ENCODE assay signal across 8 cellular contexts in the genomic region with DNA sequence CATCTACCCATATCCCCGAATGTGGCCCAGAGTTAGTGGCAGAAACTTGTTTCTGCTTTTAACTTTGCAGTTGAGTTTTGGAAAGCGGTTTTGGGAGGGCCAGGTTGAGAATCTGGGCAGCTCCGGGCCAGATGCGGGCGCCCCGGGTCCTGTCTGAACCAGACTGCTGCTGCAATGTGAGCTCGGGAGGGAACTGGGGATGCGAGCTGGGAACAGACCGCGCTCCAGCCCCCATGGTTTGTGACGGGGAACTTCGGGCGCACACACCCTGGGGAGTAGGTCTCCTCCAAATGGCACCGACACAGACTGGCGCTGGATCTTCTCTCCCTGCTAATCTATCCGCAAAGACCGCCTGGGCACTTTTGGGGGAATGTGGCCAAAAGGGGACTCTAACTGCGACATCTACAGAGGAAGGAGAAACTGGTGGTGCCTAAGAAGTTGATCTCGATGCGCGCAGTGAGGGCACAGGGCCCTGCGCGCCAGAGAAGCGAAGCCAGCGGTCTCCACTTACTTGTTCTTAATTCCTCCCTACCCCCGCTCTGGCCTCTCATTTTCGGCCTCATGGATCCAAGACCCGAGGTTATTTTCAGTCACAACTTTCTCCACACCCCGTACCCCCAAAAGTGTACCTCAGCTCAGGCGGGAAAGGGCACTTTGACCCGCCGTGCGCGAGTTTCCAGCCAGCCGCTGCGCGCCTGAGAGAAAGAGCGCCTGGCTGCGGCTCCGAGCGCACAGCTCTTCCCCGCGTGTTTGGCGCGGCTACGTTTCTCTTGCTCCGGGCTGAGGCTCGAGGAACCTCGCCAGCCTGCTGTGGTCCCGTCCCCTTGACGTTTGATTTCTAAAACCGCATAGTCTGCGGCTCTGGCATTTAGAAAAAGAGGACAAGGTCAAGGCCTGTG.
DNase-seq lines count a peak whose midpoint lies in the region; ATAC-seq and TF ChIP-seq lines count a peak whose summit lies in the region.
"Had no signal": no experiment of that assay in that cellular context is flagged by ENCODE, and none has a peak within 500 bp of the region (broad histone marks: within the 10 kb centered on the region; RNA-seq: fewer than 3 reads in every experiment).

No MANE protein-coding gene starts in this region.

- peaks cover 4% of the 10 kb centered on the region for H3K36me3 Mint-ChIP-seq in activated CD4-positive, alpha-beta memory T cell treated with anti-CD3 and anti-CD28 coated beads for 36 hours

- no peak overlapping the region for H4K8ac ChIP-seq in IMR-90 (ENCODE audit: low read depth in 2 of 2, low read length in 2 of 2)

- TF ChIP-seq RAD21 in IMR-90 (IDR thresholded peaks at IDR 0.05; ENCODE audit: low read length), result no peak

- H3K18ac ChIP-seq in IMR-90 (ENCODE audit: low read depth, low read length), result no peak overlapping the region

- no peak overlapping the region for H2BK120ac ChIP-seq in IMR-90 (ENCODE audit: low read depth, low read length)

- H3K4me3 ChIP-seq in IMR-90 (ENCODE audit: insufficient read depth, low read depth, low read length) (peak overlapping the region; percentile 75; the same call in 1 of the 2 replicates), cardiac fibroblast (replicated peaks in 1 of 2; ENCODE audit: low read depth in 2 of 2, low read length in 2 of 2) (peak overlapping the region; percentile 38 to 52), spleen (peak overlapping the region in 6 of 8 donors; percentile 15 to 66 (median 39))

- dilution Hi-C loops in IMR-90 (cut with HindIII; ENCODE audit: low sequenced_read_pairs, unreplicated experiment), result no loop called here

- no peak overlapping the region for H2BK15ac ChIP-seq in IMR-90 (ENCODE audit: low read depth, low read length)

- H3K4me1 Mint-ChIP-seq in activated CD4-positive, alpha-beta memory T cell treated with anti-CD3 and anti-CD28 coated beads for 36 hours (ENCODE audit: low read depth), result peaks cover 6% of the 10 kb centered on the region

- TF ChIP-seq CTCF in IMR-90 (conservative IDR thresholded peaks at IDR 0.05; ENCODE audit: low read depth, low read length) (no peak), cardiac fibroblast (IDR thresholded peaks at IDR 0.05; ENCODE audit: low read depth, low read length) (no peak), spleen (IDR thresholded peaks at IDR 0.05 in 8 of 11, conservative IDR thresholded peaks at IDR 0.05 in 3 of 11) (no peak)

- no peak overlapping the region for H4K5ac ChIP-seq in IMR-90 (ENCODE audit: low read depth, low read length)

- H2BK20ac ChIP-seq in IMR-90 (ENCODE audit: low read depth, low read length), result no peak overlapping the region

- peaks cover 60% of the 10 kb centered on the region for H3K27me3 Mint-ChIP-seq in activated CD4-positive, alpha-beta memory T cell treated with anti-CD3 and anti-CD28 coated beads for 36 hours

- no peak overlapping the region for H2AK5ac ChIP-seq in IMR-90 (ENCODE audit: low read depth, low read length)

- CTCF ChIA-PET in IMR-90 (lab: Yijun Ruan, JAX), result no interaction called here
- CTCF ChIA-PET in activated CD4-positive, alpha-beta memory T cell treated with anti-CD3 and anti-CD28 coated beads for 36 hours (lab: Charles Lee), result no interaction called here

- no peak overlapping the region for H4K91ac ChIP-seq in IMR-90 (ENCODE audit: insufficient read depth, low read depth, low read length)

- intact Hi-C loops in IMR-90 (cut with micrococcal nuclease), result loop anchor here (10.0 kb wide), 1 partner anchor 531 kb away; no protein-coding TSS in a partner anchor
- intact Hi-C loops in spleen (cut with DNase I; ENCODE audit: low total_unique reads), result no loop called here
- intact Hi-C loops in activated CD4-positive, alpha-beta memory T cell treated with anti-CD3 and anti-CD28 coated beads for 36 hours (cut with micrococcal nuclease), result loop anchor here (10.0 kb wide), 1 partner anchor 1031 kb away; no protein-coding TSS in a partner anchor

- H3K27ac ChIP-seq in IMR-90 (ENCODE audit: insufficient read depth, low read length) (no peak overlapping the region), spleen (no peak overlapping the region)

- in situ Hi-C loops in IMR-90 (cut with MboI; ENCODE audit: low sequenced_read_pairs), result no loop called here

- peaks cover 4% of the 10 kb centered on the region; the same call in 1 of the 2 replicates for H3K9me3 ChIP-seq in IMR-90 (ENCODE audit: control insufficient read depth, insufficient read depth, low read length)
- no peaks in the 10 kb centered on the region for H3K9me3 ChIP-seq in spleen

- ATAC-seq in IMR-90 (ENCODE audit: low read depth), result peak; percentile 15; the same call in 1 of the 2 replicates
- ATAC-seq in HG02610 (IDR thresholded peaks at IDR 0.05; ENCODE audit: unreplicated experiment), result no peak

- no peak overlapping the region for H3K27ac Mint-ChIP-seq in activated CD4-positive, alpha-beta memory T cell treated with anti-CD3 and anti-CD28 coated beads for 36 hours

- H3K4ac ChIP-seq in IMR-90 (ENCODE audit: low read depth, low read length), result no peak overlapping the region

- no peaks in the 10 kb centered on the region for H4K20me1 ChIP-seq in IMR-90 (ENCODE audit: insufficient read depth, low read length)

- H3K79me1 ChIP-seq in IMR-90 (ENCODE audit: low read depth in 1 of 2, low read length in 2 of 2), result no peaks in the 10 kb centered on the region

- no peaks in the 10 kb centered on the region for H3K36me3 ChIP-seq in IMR-90 (ENCODE audit: control insufficient read depth, insufficient read depth, low read length)
- H3K36me3 ChIP-seq in spleen, result no peaks in the 10 kb centered on the region

- H3K4me2 ChIP-seq in IMR-90 (ENCODE audit: low read depth, low read length), result peak overlapping the region; percentile 89; the same call in 1 of the 2 replicates

- 6% methylated on average over 17 of the region's 53 CpGs; no CpG with 5 or more reads in 1 of the 2 experiments for WGBS in IMR-90 (ENCODE audit: extremely low coverage in 2 of 2, insufficient read length in 1 of 2), 2 experiments
- 6 to 10% (median 6%) methylated on average over 41 to 53 of the region's 53 CpGs for WGBS in spleen, 5 donors

- no peak overlapping the region for H3K14ac ChIP-seq in IMR-90 (replicated peaks; ENCODE audit: low read depth, low read length)

- no peak overlapping the region for H3K56ac ChIP-seq in IMR-90 (ENCODE audit: extremely low read depth, insufficient read depth, low read length)

- POLR2A ChIA-PET in IMR-90 (lab: Charles Lee; ENCODE audit: unreplicated experiment), result no interaction called here
- POLR2A ChIA-PET in activated CD4-positive, alpha-beta memory T cell treated with anti-CD3 and anti-CD28 coated beads for 36 hours (lab: Charles Lee), result no interaction called here

- H3K9me1 ChIP-seq in IMR-90 (ENCODE audit: insufficient read depth, low read length), result no peaks in the 10 kb centered on the region

- H3K27me3 ChIP-seq in IMR-90 (ENCODE audit: control insufficient read depth, insufficient read depth, low read length), result peaks cover 50% of the 10 kb centered on the region
- peaks cover 0 to 72% (median 55%) of the 10 kb centered on the region in 7 donors for H3K27me3 ChIP-seq in spleen (replicated peaks in 1 of 7)

- H2AFZ ChIP-seq in IMR-90 (replicated peaks; ENCODE audit: low read length, poor library complexity), result peak overlapping the region; percentile 83

- no peaks in the 10 kb centered on the region; the same call in 1 of the 2 replicates for H3K4me1 ChIP-seq in IMR-90 (ENCODE audit: control insufficient read depth, insufficient read depth, low read length)
- H3K4me1 ChIP-seq in spleen, result peaks cover 0 to 46% (median 23%) of the 10 kb centered on the region in 6 donors

- no peak overlapping the region for H3K9ac ChIP-seq in IMR-90 (ENCODE audit: low read depth, low read length)

- no peaks in the 10 kb centered on the region for H3K9me3 Mint-ChIP-seq in activated CD4-positive, alpha-beta memory T cell treated with anti-CD3 and anti-CD28 coated beads for 36 hours

- no peak overlapping the region for H2AK9ac ChIP-seq in IMR-90 (replicated peaks; ENCODE audit: low read depth, low read length, poor library complexity)

- H2BK5ac ChIP-seq in IMR-90 (ENCODE audit: low read depth, low read length, poor library complexity, severe bottlenecking), result no peak overlapping the region

- DNase-seq in IMR-90 (peak; percentile 21), cardiac fibroblast (ENCODE audit: low read depth in 2 of 2) (peak; percentile 11 to 36), iPS-NIHi7 (ENCODE audit: extremely low spot score) (peak; percentile 27), spleen (peak; percentile 61), HuH-7.5 (ENCODE audit: low spot score) (no peak)
- DNase-seq in activated CD4-positive, alpha-beta memory T cell treated with anti-CD3 and anti-CD28 coated beads for 36 hours, result no peak
- DNase-seq: activated T-cell treated with anti-CD3 and anti-CD28 coated beads, Interleukin-2, amount 50 U/mL, for 48 hours had no signal

- H3K4me3 Mint-ChIP-seq in activated CD4-positive, alpha-beta memory T cell treated with anti-CD3 and anti-CD28 coated beads for 36 hours, result no peak overlapping the region

- no TSS peak for BruUV-seq in IMR-90 (replicated peaks; lab: Mats Ljungman, UMichigan)

- no peak overlapping the region for H3K23ac ChIP-seq in IMR-90 (ENCODE audit: low read depth, low read length)

- TF ChIP-seq POLR2A in IMR-90 (IDR thresholded peaks at IDR 0.05; ENCODE audit: low read depth, low read length) (no peak), spleen (IDR thresholded peaks at IDR 0.05) (no peak)

TF ChIP-seq in IMR-90, 13 proteins besides CTCF, POLR2A, EP300 and RAD21 (continues in another document):
- TF ChIP-seq CEBPB (IDR thresholded peaks at IDR 0.05; ENCODE audit: low read depth, low read length) (no peak), CHD1 (IDR thresholded peaks at IDR 0.05; ENCODE audit: low read depth, low read length) (no peak), RFX5 (IDR thresholded peaks at IDR 0.05; ENCODE audit: low read depth, low read length) (no peak), MAFK (IDR thresholded peaks at IDR 0.05; ENCODE audit: low read depth, low read length) (no peak), FOS (IDR thresholded peaks at IDR 0.05; ENCODE audit: low read depth, low read length) (no peak), BHLHE40 (IDR thresholded peaks at IDR 0.05; ENCODE audit: low read depth, low read length) (no peak), MAZ (IDR thresholded peaks at IDR 0.05; ENCODE audit: borderline replicate concordance, low read depth, low read length) (no peak), SMC3 (IDR thresholded peaks at IDR 0.05; ENCODE audit: low read depth, low read length) (no peak)
- TF ChIP-seq, protein P1, sequence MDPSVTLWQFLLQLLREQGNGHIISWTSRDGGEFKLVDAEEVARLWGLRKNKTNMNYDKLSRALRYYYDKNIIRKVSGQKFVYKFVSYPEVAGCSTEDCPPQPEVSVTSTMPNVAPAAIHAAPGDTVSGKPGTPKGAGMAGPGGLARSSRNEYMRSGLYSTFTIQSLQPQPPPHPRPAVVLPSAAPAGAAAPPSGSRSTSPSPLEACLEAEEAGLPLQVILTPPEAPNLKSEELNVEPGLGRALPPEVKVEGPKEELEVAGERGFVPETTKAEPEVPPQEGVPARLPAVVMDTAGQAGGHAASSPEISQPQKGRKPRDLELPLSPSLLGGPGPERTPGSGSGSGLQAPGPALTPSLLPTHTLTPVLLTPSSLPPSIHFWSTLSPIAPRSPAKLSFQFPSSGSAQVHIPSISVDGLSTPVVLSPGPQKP (IDR thresholded peaks at IDR 0.05; ENCODE audit: borderline replicate concordance, low read depth, low read length), result no peak

Comparison
In these comparisons a context has a peak if more than half of its experiments do, and no peak if none do; other contexts are left out.
1. DNase-seq: peak in IMR-90 (single experiment), cardiac fibroblast (2 of 2), iPS-NIHi7 (single experiment) and spleen (single experiment); none in activated CD4-positive, alpha-beta memory T cell treated with anti-CD3 and anti-CD28 coated beads for 36 hours (single experiment) and HuH-7.5 (single experiment).
2. Peak in every context shown above with its lines, with median percentiles within 50 percentile points of each other: H3K4me3 ChIP-seq.